ENCODE assay signal across 23 cellular contexts in genomic region chr18:48900469-48900868, GRCh38. TPM values are rescaled to one million over a fixed set of nuclear protein-coding genes. Genes with fewer than 3 reads are reported as not detected.
DNase-seq lines count a peak whose midpoint lies in the region; ATAC-seq and TF ChIP-seq lines count a peak whose summit lies in the region.
"Had no signal": no experiment of that assay in that cellular context is flagged by ENCODE, and none has a peak within 500 bp of the region (broad histone marks: within the 10 kb centered on the region; RNA-seq: fewer than 3 reads in every experiment).

No MANE protein-coding gene starts in this region.

- no peak for ATAC-seq in GM18907 (IDR thresholded peaks at IDR 0.05; ENCODE audit: unreplicated experiment)
- ATAC-seq: A549 had no signal

- H3K9me3 ChIP-seq in HEK293 (ENCODE audit: control insufficient read depth, insufficient read depth, low read depth, low read length) = no peaks in the 10 kb centered on the region

- peaks cover 10% of the 10 kb centered on the region for H3K36me3 Mint-ChIP-seq in activated T-helper 1 cell treated with anti-CD3 and anti-CD28 coated beads, Interleukin-12 subunit alpha, Interleukin-12 subunit beta, Interleukin-2, Interleukin-4 antibody, amounts not matched to agents 30 ng/mL and 10 ng/mL and 1 ng/mL, durations not matched to agents 14 hours and 24 hours and 36 hours (ENCODE audit: low read depth)
- H3K36me3 Mint-ChIP-seq in nephron (ENCODE audit: low read depth) = peaks cover 13% of the 10 kb centered on the region
- H3K36me3 Mint-ChIP-seq: CD4-positive, CD25-positive, alpha-beta regulatory T cell had no signal

- no peak for TF ChIP-seq CTCF in HEK293 (tag by site-specific recombination; IDR thresholded peaks at IDR 0.05)
- TF ChIP-seq CTCF in nephron (IDR thresholded peaks at IDR 0.05; ENCODE audit: unreplicated experiment in 3 of 3) = no peak
- no peak for TF ChIP-seq CTCF in GM10248 (IDR thresholded peaks at IDR 0.05; ENCODE audit: control extremely low read depth, extremely low read depth, low read depth, missing control alignments)

- H3K27ac Mint-ChIP-seq in activated T-helper 1 cell treated with anti-CD3 and anti-CD28 coated beads, Interleukin-12 subunit alpha, Interleukin-12 subunit beta, Interleukin-2, Interleukin-4 antibody, amounts not matched to agents 30 ng/mL and 10 ng/mL and 1 ng/mL, durations not matched to agents 14 hours and 24 hours and 36 hours = peak overlapping the region; percentile 16
- H3K27ac Mint-ChIP-seq in nephron = peak overlapping the region; percentile 40 to 100 (median 86)
- H3K27ac Mint-ChIP-seq: B cell; CD4-positive, CD25-positive, alpha-beta regulatory T cell had no signal

- peaks cover 14% of the 10 kb centered on the region for H3K4me1 ChIP-seq in HEK293 (ENCODE audit: control insufficient read depth, insufficient read depth, low read length)

- no peaks in the 10 kb centered on the region for H3K36me3 ChIP-seq in HEK293 (ENCODE audit: control insufficient read depth in 2 of 2, insufficient read depth in 1 of 2, low read length in 2 of 2)
- H3K36me3 ChIP-seq: BLaER1 treated with 17β-estradiol and CSF1 and Interleukin-3, amounts not matched to agents 10 nM and 100 nM had no signal

- H3K27me3 Mint-ChIP-seq in activated T-helper 1 cell treated with anti-CD3 and anti-CD28 coated beads, Interleukin-12 subunit alpha, Interleukin-12 subunit beta, Interleukin-2, Interleukin-4 antibody, amounts not matched to agents 30 ng/mL and 10 ng/mL and 1 ng/mL, durations not matched to agents 14 hours and 24 hours and 36 hours (ENCODE audit: insufficient read depth) = peaks cover 12% of the 10 kb centered on the region
- H3K27me3 Mint-ChIP-seq in nephron (ENCODE audit: low read depth) = peaks cover 7% of the 10 kb centered on the region

- H3K27ac ChIP-seq in HEK293 (ENCODE audit: extremely low read depth, low read depth, low read length) = no peak overlapping the region
- H3K27ac ChIP-seq: 22Rv1; BLaER1 treated with 17β-estradiol and CSF1 and Interleukin-3, amounts not matched to agents 10 nM and 100 nM had no signal

- peaks cover 26% of the 10 kb centered on the region for H3K9me3 Mint-ChIP-seq in activated T-helper 1 cell treated with anti-CD3 and anti-CD28 coated beads, Interleukin-12 subunit alpha, Interleukin-12 subunit beta, Interleukin-2, Interleukin-4 antibody, amounts not matched to agents 30 ng/mL and 10 ng/mL and 1 ng/mL, durations not matched to agents 14 hours and 24 hours and 36 hours
- H3K9me3 Mint-ChIP-seq in nephron = peaks cover 24% of the 10 kb centered on the region

- H3K4me1 Mint-ChIP-seq in activated T-helper 1 cell treated with anti-CD3 and anti-CD28 coated beads, Interleukin-12 subunit alpha, Interleukin-12 subunit beta, Interleukin-2, Interleukin-4 antibody, amounts not matched to agents 30 ng/mL and 10 ng/mL and 1 ng/mL, durations not matched to agents 14 hours and 24 hours and 36 hours (ENCODE audit: low read depth) = peaks cover 30% of the 10 kb centered on the region
- peaks cover 52% of the 10 kb centered on the region for H3K4me1 Mint-ChIP-seq in nephron

- H3K4me3 ChIP-seq in HEK293 (ENCODE audit: low read depth, low read length) = no peak overlapping the region
- H3K4me3 ChIP-seq: A549; BLaER1 treated with 17β-estradiol and CSF1 and Interleukin-3, amounts not matched to agents 10 nM and 100 nM had no signal

- intact Hi-C loops in activated T-helper 1 cell treated with anti-CD3 and anti-CD28 coated beads, Interleukin-12 subunit alpha, Interleukin-12 subunit beta, Interleukin-2, Interleukin-4 antibody, amounts not matched to agents 30 ng/mL and 10 ng/mL and 1 ng/mL, durations not matched to agents 14 hours and 24 hours and 36 hours (cut with micrococcal nuclease) = no loop called here

- POLR2A ChIA-PET in HEK293 (lab: Yijun Ruan, JAX) = interaction anchor here (1.5 kb wide), 1 partner anchor 47 kb away, joined by 3 read pairs; no protein-coding TSS in a partner anchor
- POLR2A ChIA-PET in GM10248 (lab: Yijun Ruan, JAX) = no interaction called here

- DNase-seq in activated T-helper 1 cell treated with anti-CD3 and anti-CD28 coated beads, Interleukin-12 subunit alpha, Interleukin-12 subunit beta, Interleukin-2, Interleukin-4 antibody, amounts not matched to agents 30 ng/mL and 10 ng/mL and 1 ng/mL, durations not matched to agents 14 hours and 24 hours and 36 hours (ENCODE audit: low spot score) = no peak
- DNase-seq in C1 segment of cervical spinal cord (lab: John Stamatoyannopoulos, UW) = no peak
- DNase-seq in GM10248 (ENCODE audit: extremely low spot score) = no peak
- DNase-seq: AML-193; CD4-positive, alpha-beta memory T cell; CD4-positive, CD25-positive, alpha-beta regulatory T cell; CD8-positive, alpha-beta memory T cell; COR-L47; DMS 273 treated with DMSO at 0.1 percent for 48 hours; DMS153; DMS53; DMS79; DND-41; EL; GDM1 had no signal

- H3K4me3 Mint-ChIP-seq in activated T-helper 1 cell treated with anti-CD3 and anti-CD28 coated beads, Interleukin-12 subunit alpha, Interleukin-12 subunit beta, Interleukin-2, Interleukin-4 antibody, amounts not matched to agents 30 ng/mL and 10 ng/mL and 1 ng/mL, durations not matched to agents 14 hours and 24 hours and 36 hours = no peak overlapping the region
- H3K4me3 Mint-ChIP-seq in nephron = no peak overlapping the region
- H3K4me3 Mint-ChIP-seq: B cell; CD14-positive monocyte; CD4-positive, CD25-positive, alpha-beta regulatory T cell; CD8-positive, alpha-beta memory T cell had no signal

- CTCF ChIA-PET in HEK293 (lab: Yijun Ruan, JAX) (interaction anchor here (1.1 to 1.2 kb wide), 3 partner anchors 25 to 124 kb away, joined by 3 to 4 read pairs (median 3); no protein-coding TSS in a partner anchor), GM10248 (lab: Yijun Ruan, JAX) (interaction anchor here (1.3 kb wide), 1 partner anchor 152 kb away, joined by 3 read pairs; no protein-coding TSS in a partner anchor)

TF ChIP-seq in HEK293, 187 proteins besides CTCF, POLR2A, EP300 and RAD21:
- peak; percentile 94 for TF ChIP-seq ZNF664 (tag by site-specific recombination; IDR thresholded peaks at IDR 0.05)
- TF ChIP-seq, protein P1, sequence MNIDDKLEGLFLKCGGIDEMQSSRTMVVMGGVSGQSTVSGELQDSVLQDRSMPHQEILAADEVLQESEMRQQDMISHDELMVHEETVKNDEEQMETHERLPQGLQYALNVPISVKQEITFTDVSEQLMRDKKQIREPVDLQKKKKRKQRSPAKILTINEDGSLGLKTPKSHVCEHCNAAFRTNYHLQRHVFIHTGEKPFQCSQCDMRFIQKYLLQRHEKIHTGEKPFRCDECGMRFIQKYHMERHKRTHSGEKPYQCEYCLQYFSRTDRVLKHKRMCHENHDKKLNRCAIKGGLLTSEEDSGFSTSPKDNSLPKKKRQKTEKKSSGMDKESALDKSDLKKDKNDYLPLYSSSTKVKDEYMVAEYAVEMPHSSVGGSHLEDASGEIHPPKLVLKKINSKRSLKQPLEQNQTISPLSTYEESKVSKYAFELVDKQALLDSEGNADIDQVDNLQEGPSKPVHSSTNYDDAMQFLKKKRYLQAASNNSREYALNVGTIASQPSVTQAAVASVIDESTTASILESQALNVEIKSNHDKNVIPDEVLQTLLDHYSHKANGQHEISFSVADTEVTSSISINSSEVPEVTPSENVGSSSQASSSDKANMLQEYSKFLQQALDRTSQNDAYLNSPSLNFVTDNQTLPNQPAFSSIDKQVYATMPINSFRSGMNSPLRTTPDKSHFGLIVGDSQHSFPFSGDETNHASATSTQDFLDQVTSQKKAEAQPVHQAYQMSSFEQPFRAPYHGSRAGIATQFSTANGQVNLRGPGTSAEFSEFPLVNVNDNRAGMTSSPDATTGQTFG (tag by site-specific recombination; IDR thresholded peaks at IDR 0.05; ENCODE audit: borderline replicate concordance) = no peak

RNA-seq across cellular contexts. Expression of gene SMAD7, which starts 50.3 kb away (rescaled TPM):
- 26.7 and 26.8 TPM in 2 replicates for total RNA-seq in activated T-helper 1 cell treated with anti-CD3 and anti-CD28 coated beads, Interleukin-12 subunit alpha, Interleukin-12 subunit beta, Interleukin-2, Interleukin-4 antibody, amounts not matched to agents 30 ng/mL and 10 ng/mL and 1 ng/mL, durations not matched to agents 14 hours and 24 hours and 36 hours
